In the genomic region with DNA sequence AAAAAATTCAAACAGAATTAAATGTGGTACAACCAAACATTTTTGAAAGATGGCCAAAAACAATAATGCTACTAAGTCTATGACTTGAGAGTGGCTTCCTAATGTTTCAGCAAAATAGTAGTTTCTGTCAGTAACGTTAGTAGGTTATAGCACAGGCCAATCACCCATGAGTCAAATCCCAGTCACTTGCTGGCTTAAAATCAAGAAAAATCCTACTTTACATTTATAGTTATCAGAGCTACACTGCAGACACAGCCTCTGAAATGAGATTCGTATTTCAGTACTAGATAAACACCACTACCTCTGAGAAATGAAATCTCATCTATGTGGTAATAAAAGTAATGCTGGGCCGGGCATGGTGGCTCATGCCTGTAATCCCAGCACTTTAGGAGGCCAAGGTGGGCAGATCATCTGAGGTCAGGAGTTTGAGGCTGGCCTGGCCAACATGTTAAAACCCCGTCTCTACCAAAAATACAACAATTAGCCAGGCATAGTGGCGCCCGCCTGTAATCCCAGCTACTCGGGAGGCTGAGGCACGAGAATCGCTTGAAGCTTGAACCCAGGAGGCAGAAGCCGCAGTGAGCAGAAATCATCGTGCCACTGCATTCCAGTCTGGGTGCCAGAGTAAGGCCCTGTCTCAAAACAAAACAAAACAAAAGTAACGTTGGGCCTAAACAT, we compare ENCODE assay signal across 1 cellular context.
TF ChIP-seq lines count a peak whose summit lies in the region.

No MANE protein-coding gene starts in this region.

TF ChIP-seq in SK-N-SH, 30 proteins besides CTCF, POLR2A, EP300 and RAD21:
- TF ChIP-seq FOSL2 (IDR thresholded peaks at IDR 0.05; ENCODE audit: borderline replicate concordance, low read depth) (peak; percentile 68; the same call in 1 of the 2 replicates), FOXM1 (IDR thresholded peaks at IDR 0.05; ENCODE audit: low read depth) (no peak), JUND (IDR thresholded peaks at IDR 0.05) (peak; percentile 43; the same call in 1 of the 2 replicates), MEF2A (IDR thresholded peaks at IDR 0.05; ENCODE audit: borderline replicate concordance, low read depth) (no peak), YY1 (IDR thresholded peaks at IDR 0.05; ENCODE audit: low read depth) (no peak), TCF12 (IDR thresholded peaks at IDR 0.05) (peak; percentile 49; the same call in 1 of the 2 replicates), TEAD4 (IDR thresholded peaks at IDR 0.05; ENCODE audit: borderline replicate concordance, insufficient read depth) (no peak), RCOR1 (IDR thresholded peaks at IDR 0.05; ENCODE audit: low read length) (no peak), NRF1 (IDR thresholded peaks at IDR 0.05; ENCODE audit: low read depth, low read length) (no peak), RFX5 (IDR thresholded peaks at IDR 0.05; ENCODE audit: low read length) (no peak), GABPA (IDR thresholded peaks at IDR 0.05; ENCODE audit: low read depth) (no peak), CHD2 (IDR thresholded peaks at IDR 0.05; ENCODE audit: low read length, partially characterized antibody) (no peak), RXRA (IDR thresholded peaks at IDR 0.05; ENCODE audit: borderline replicate concordance, low read depth) (no peak), TAF1 (IDR thresholded peaks at IDR 0.05; ENCODE audit: borderline replicate concordance, low read depth, low read length) (no peak), FOXJ3 (CRISPR knock-in tag; IDR thresholded peaks at IDR 0.05) (no peak), POLR2AphosphoS5 (IDR thresholded peaks at IDR 0.05; ENCODE audit: low read depth, low read length) (no peak), EZH2phosphoT487 (IDR thresholded peaks at IDR 0.05; ENCODE audit: borderline replicate concordance, low read depth) (no peak), NFIC (IDR thresholded peaks at IDR 0.05; ENCODE audit: borderline replicate concordance) (peak; percentile 79), MXI1 (IDR thresholded peaks at IDR 0.05; ENCODE audit: low read depth, low read length) (no peak), ELF1 (IDR thresholded peaks at IDR 0.05) (no peak)
- TF ChIP-seq, protein P1, sequence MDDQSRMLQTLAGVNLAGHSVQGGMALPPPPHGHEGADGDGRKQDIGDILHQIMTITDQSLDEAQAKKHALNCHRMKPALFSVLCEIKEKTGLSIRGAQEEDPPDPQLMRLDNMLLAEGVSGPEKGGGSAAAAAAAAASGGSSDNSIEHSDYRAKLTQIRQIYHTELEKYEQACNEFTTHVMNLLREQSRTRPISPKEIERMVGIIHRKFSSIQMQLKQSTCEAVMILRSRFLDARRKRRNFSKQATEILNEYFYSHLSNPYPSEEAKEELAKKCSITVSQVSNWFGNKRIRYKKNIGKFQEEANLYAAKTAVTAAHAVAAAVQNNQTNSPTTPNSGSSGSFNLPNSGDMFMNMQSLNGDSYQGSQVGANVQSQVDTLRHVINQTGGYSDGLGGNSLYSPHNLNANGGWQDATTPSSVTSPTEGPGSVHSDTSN (IDR thresholded peaks at IDR 0.05), result peak; percentile 70
- TF ChIP-seq, protein P2, sequence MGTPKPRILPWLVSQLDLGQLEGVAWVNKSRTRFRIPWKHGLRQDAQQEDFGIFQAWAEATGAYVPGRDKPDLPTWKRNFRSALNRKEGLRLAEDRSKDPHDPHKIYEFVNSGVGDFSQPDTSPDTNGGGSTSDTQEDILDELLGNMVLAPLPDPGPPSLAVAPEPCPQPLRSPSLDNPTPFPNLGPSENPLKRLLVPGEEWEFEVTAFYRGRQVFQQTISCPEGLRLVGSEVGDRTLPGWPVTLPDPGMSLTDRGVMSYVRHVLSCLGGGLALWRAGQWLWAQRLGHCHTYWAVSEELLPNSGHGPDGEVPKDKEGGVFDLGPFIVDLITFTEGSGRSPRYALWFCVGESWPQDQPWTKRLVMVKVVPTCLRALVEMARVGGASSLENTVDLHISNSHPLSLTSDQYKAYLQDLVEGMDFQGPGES (IDR thresholded peaks at IDR 0.05; ENCODE audit: low read depth, low read length), result no peak
- TF ChIP-seq, protein P3, sequence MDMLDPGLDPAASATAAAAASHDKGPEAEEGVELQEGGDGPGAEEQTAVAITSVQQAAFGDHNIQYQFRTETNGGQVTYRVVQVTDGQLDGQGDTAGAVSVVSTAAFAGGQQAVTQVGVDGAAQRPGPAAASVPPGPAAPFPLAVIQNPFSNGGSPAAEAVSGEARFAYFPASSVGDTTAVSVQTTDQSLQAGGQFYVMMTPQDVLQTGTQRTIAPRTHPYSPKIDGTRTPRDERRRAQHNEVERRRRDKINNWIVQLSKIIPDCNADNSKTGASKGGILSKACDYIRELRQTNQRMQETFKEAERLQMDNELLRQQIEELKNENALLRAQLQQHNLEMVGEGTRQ (IDR thresholded peaks at IDR 0.05; ENCODE audit: borderline replicate concordance, low read depth, low read length), result no peak
- TF ChIP-seq, protein P4, sequence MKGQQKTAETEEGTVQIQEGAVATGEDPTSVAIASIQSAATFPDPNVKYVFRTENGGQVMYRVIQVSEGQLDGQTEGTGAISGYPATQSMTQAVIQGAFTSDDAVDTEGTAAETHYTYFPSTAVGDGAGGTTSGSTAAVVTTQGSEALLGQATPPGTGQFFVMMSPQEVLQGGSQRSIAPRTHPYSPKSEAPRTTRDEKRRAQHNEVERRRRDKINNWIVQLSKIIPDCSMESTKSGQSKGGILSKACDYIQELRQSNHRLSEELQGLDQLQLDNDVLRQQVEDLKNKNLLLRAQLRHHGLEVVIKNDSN (IDR thresholded peaks at IDR 0.05; ENCODE audit: borderline replicate concordance, low read depth), result no peak
